In genomic region chr22:22684605-22685561, GRCh38 we compare ENCODE assay signal across 8 cellular contexts. TPM values are rescaled to one million over a fixed set of nuclear protein-coding genes. Genes with fewer than 3 reads are reported as not detected.
A peak's percentile ranks its signal among the peaks of the same experiment; 100 is the strongest.
DNase-seq lines count a peak whose midpoint lies in the region; ATAC-seq and TF ChIP-seq lines count a peak whose summit lies in the region.

No MANE protein-coding gene starts in this region.

- H3K27ac ChIP-seq in right lobe of liver = peak overlapping the region in 2 of 3 donors; percentile 25 to 29

- H3K4me3 ChIP-seq in right lobe of liver = no peak overlapping the region

- H3K4me3 Mint-ChIP-seq in activated CD8-positive, alpha-beta T cell treated with anti-CD3 and anti-CD28 coated beads, Interleukin-2, amount 10 ng/mL, durations not matched to agents 7 days and 5 days = no peak overlapping the region

- intact Hi-C loops in right lobe of liver (cut with DNase I) = no loop called here

- CTCF ChIA-PET in activated CD8-positive, alpha-beta T cell treated with anti-CD3 and anti-CD28 coated beads, Interleukin-2, amount 10 ng/mL, durations not matched to agents 7 days and 5 days (lab: Charles Lee) = interaction anchor here (0.7 to 2.5 kb wide), 6 partner anchors 9 to 199 kb away, joined by 3 to 15 read pairs (median 5); no protein-coding TSS in a partner anchor

- H3K36me3 Mint-ChIP-seq in activated CD8-positive, alpha-beta T cell treated with anti-CD3 and anti-CD28 coated beads, Interleukin-2, amount 10 ng/mL, durations not matched to agents 7 days and 5 days (ENCODE audit: low read depth) = no peaks in the 10 kb centered on the region

- H3K9me3 ChIP-seq in right lobe of liver = no peaks in the 10 kb centered on the region

- no peaks in the 10 kb centered on the region for H3K27me3 ChIP-seq in right lobe of liver

- POLR2A ChIA-PET in activated CD8-positive, alpha-beta T cell treated with anti-CD3 and anti-CD28 coated beads, Interleukin-2, amount 10 ng/mL, durations not matched to agents 7 days and 5 days (lab: Charles Lee) = no interaction called here

- peak; percentile 51 to 79 (median 60) for TF ChIP-seq CTCF in right lobe of liver (IDR thresholded peaks at IDR 0.05)

- ATAC-seq in HG02852 (IDR thresholded peaks at IDR 0.05; ENCODE audit: unreplicated experiment) (peak; percentile 43), right lobe of liver (peak; percentile 77 to 85 (median 80)), HG03378 (IDR thresholded peaks at IDR 0.05; ENCODE audit: unreplicated experiment) (no peak)
- ATAC-seq in activated CD8-positive, alpha-beta T cell treated with anti-CD3 and anti-CD28 coated beads, Interleukin-2, amount 10 ng/mL, durations not matched to agents 7 days and 5 days = peak; percentile 55

- WGBS in right lobe of liver (ENCODE audit: insufficient coverage, low coverage, low lambda C conversion rate, missing lambda C conversion rate) = 13% methylated on average over 5 of the region's 9 CpGs

- peaks cover 3% of the 10 kb centered on the region for H3K27me3 Mint-ChIP-seq in activated CD8-positive, alpha-beta T cell treated with anti-CD3 and anti-CD28 coated beads, Interleukin-2, amount 10 ng/mL, durations not matched to agents 7 days and 5 days (ENCODE audit: low read depth)

- no peak overlapping the region for H3K27ac Mint-ChIP-seq in activated CD8-positive, alpha-beta T cell treated with anti-CD3 and anti-CD28 coated beads, Interleukin-2, amount 10 ng/mL, durations not matched to agents 7 days and 5 days

- H3K36me3 ChIP-seq in right lobe of liver = no peaks in the 10 kb centered on the region

- DNase-seq in NCI-H748 (lab: John Stamatoyannopoulos, UW; ENCODE audit: unreplicated experiment) = peak; percentile 16
- no peak for DNase-seq in NCI-H748 treated with DMSO at 0.1 percent for 48 hours (lab: John Stamatoyannopoulos, UW)
- DNase-seq in activated CD8-positive, alpha-beta T cell treated with anti-CD3 and anti-CD28 coated beads, Interleukin-2, amount 10 ng/mL, durations not matched to agents 7 days and 5 days = peak; percentile 30
- peak; percentile 54 to 68 (median 61) for DNase-seq in right lobe of liver
- DNase-seq in ecto neural progenitor cell (ENCODE audit: low spot score) = no peak
- no peak for DNase-seq in HuH-7.5 (ENCODE audit: low spot score)

- no peaks in the 10 kb centered on the region for H3K9me3 Mint-ChIP-seq in activated CD8-positive, alpha-beta T cell treated with anti-CD3 and anti-CD28 coated beads, Interleukin-2, amount 10 ng/mL, durations not matched to agents 7 days and 5 days (ENCODE audit: insufficient read depth)

- no peaks in the 10 kb centered on the region for H3K4me1 Mint-ChIP-seq in activated CD8-positive, alpha-beta T cell treated with anti-CD3 and anti-CD28 coated beads, Interleukin-2, amount 10 ng/mL, durations not matched to agents 7 days and 5 days (ENCODE audit: low read depth)

- no peak for TF ChIP-seq POLR2A in right lobe of liver (IDR thresholded peaks at IDR 0.05)

- peaks cover 0 to 7% (median 0%) of the 10 kb centered on the region in 4 donors for H3K4me1 ChIP-seq in right lobe of liver

RNA-seq across cellular contexts. Expression of gene GGTLC2, which starts 40.5 kb away (rescaled TPM):
- not detected for total RNA-seq in activated CD8-positive, alpha-beta T cell treated with anti-CD3 and anti-CD28 coated beads, Interleukin-2, amount 10 ng/mL, durations not matched to agents 7 days and 5 days
- total RNA-seq in right lobe of liver = not detected

Comparison
In these comparisons a context has a peak if more than half of its experiments do, and no peak if none do; other contexts are left out.
1. DNase-seq: peak in NCI-H748 (single experiment), activated CD8-positive, alpha-beta T cell treated with anti-CD3 and anti-CD28 coated beads, Interleukin-2, amount 10 ng/mL, durations not matched to agents 7 days and 5 days (single experiment) and right lobe of liver (3 of 3); none in NCI-H748 treated with DMSO at 0.1 percent for 48 hours (single experiment), ecto neural progenitor cell (single experiment) and HuH-7.5 (single experiment).